Comparison of ENCODE assay signal across 14 cellular contexts in the genomic region with DNA sequence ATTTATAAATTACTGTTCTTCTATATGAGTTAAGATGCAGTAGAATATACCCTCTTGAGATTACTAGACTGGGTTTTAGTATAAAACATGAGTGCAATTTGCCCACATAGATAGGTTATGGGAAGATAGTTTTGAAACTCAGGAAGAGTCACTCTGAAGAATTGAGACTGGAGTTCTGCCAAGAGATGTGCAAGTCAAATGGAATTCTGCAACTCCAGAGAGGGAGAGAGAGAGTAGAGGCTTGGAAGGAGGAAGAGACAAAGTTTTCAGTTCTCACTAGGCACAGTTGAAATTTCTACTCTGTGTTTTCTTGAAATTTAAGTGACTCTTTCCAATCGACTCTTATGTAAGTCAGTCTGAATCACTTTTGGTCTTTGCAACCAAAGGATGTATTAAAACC.
A peak's percentile ranks its signal among the peaks of the same experiment; 100 is the strongest.
DNase-seq lines count a peak whose midpoint lies in the region; ATAC-seq and TF ChIP-seq lines count a peak whose summit lies in the region.
"Had no signal": no experiment of that assay in that cellular context is flagged by ENCODE, and none has a peak within 500 bp of the region (broad histone marks: within the 10 kb centered on the region; RNA-seq: fewer than 3 reads in every experiment).

No MANE protein-coding gene starts in this region.

- TF ChIP-seq CTCF in epithelial cell of esophagus (IDR thresholded peaks at IDR 0.05; ENCODE audit: insufficient read depth, low read depth, low read length, missing control alignments): no peak
- TF ChIP-seq CTCF in nephron (IDR thresholded peaks at IDR 0.05; ENCODE audit: unreplicated experiment in 3 of 3): no peak
- no peak for TF ChIP-seq CTCF in WTC11 (IDR thresholded peaks at IDR 0.05)
- no peak for TF ChIP-seq CTCF in mucosa of descending colon (IDR thresholded peaks at IDR 0.05)

- no peak for TF ChIP-seq POLR2A in GM18505 (IDR thresholded peaks at IDR 0.05; ENCODE audit: borderline replicate concordance, extremely low read depth, insufficient read depth, insufficient read length)

- intact Hi-C loops in mucosa of descending colon (cut with DNase I, micrococcal nuclease) (no loop called here), Right ventricle myocardium superior (cut with DNase I) (no loop called here)

- H3K27me3 Mint-ChIP-seq in nephron (ENCODE audit: low read depth) (peaks cover 3% of the 10 kb centered on the region), WTC11 (ENCODE audit: low read depth) (no peaks in the 10 kb centered on the region; the same call in 1 of the 2 replicates)
- H3K27me3 Mint-ChIP-seq: stimulated activated memory B cell treated with anti-CD40 and anti-IgM and Interleukin-4, amounts not matched to agents 10 μg/mL and 1 μg/mL and 100 μg/mL, for 72 hours had no signal

- H3K9me3 ChIP-seq in mucosa of descending colon: no peaks in the 10 kb centered on the region

- no peak overlapping the region for H3K4me3 Mint-ChIP-seq in nephron
- no peak overlapping the region for H3K4me3 Mint-ChIP-seq in WTC11
- H3K4me3 Mint-ChIP-seq: neural progenitor cell; stimulated activated memory B cell treated with anti-CD40 and anti-IgM and Interleukin-4, amounts not matched to agents 10 μg/mL and 1 μg/mL and 100 μg/mL, for 72 hours had no signal

- H3K4me3 ChIP-seq in epithelial cell of esophagus (ENCODE audit: low read length): no peak overlapping the region
- H3K4me3 ChIP-seq in mucosa of descending colon: no peak overlapping the region
- H3K4me3 ChIP-seq: K562, neural progenitor cell had no signal

- peak overlapping the region in 2 of 3 experiments; percentile 66 to 86 for H3K27ac Mint-ChIP-seq in nephron
- no peak overlapping the region for H3K27ac Mint-ChIP-seq in WTC11
- H3K27ac Mint-ChIP-seq: neural progenitor cell; stimulated activated memory B cell treated with anti-CD40 and anti-IgM and Interleukin-4, amounts not matched to agents 10 μg/mL and 1 μg/mL and 100 μg/mL, for 72 hours had no signal

- POLR2A ChIA-PET in WTC11 (lab: Charles Lee): no interaction called here

- no peak for ATAC-seq in GM18505 (IDR thresholded peaks at IDR 0.05; ENCODE audit: unreplicated experiment)
- no peak for ATAC-seq in WTC11
- ATAC-seq in mucosa of descending colon: no peak
- no peak for ATAC-seq in Right ventricle myocardium superior (ENCODE audit: poor library complexity)
- ATAC-seq: HCT116; K562; stimulated activated memory B cell treated with anti-CD40 and anti-IgM and Interleukin-4, amounts not matched to agents 10 μg/mL and 1 μg/mL and 100 μg/mL, for 72 hours had no signal

- DNase-seq in Caki2 (ENCODE audit: low read depth) (peak; percentile 71), NCI-H226 (peak; percentile 19), epithelial cell of esophagus (ENCODE audit: low read depth) (peak; percentile 90), WTC11 (ENCODE audit: low spot score) (no peak), mucosa of descending colon (no peak), Right ventricle myocardium superior (no peak)
- DNase-seq: aorta, NCI-H2107 had no signal

- H3K36me3 Mint-ChIP-seq in nephron (ENCODE audit: low read depth): no peaks in the 10 kb centered on the region
- H3K36me3 Mint-ChIP-seq in WTC11: no peaks in the 10 kb centered on the region
- H3K36me3 Mint-ChIP-seq: neural progenitor cell; stimulated activated memory B cell treated with anti-CD40 and anti-IgM and Interleukin-4, amounts not matched to agents 10 μg/mL and 1 μg/mL and 100 μg/mL, for 72 hours had no signal

- no peaks in the 10 kb centered on the region for H3K36me3 ChIP-seq in mucosa of descending colon (ENCODE audit: low read depth)
- H3K36me3 ChIP-seq: neural progenitor cell had no signal

- H3K4me1 ChIP-seq in mucosa of descending colon (ENCODE audit: low read depth): no peaks in the 10 kb centered on the region
- H3K4me1 ChIP-seq: neural progenitor cell had no signal

- H3K9me3 Mint-ChIP-seq in nephron (no peaks in the 10 kb centered on the region), WTC11 (no peaks in the 10 kb centered on the region)
- H3K9me3 Mint-ChIP-seq: neural progenitor cell had no signal

- CTCF ChIA-PET in WTC11 (lab: Charles Lee): no interaction called here

- H3K4me1 Mint-ChIP-seq in nephron: peaks cover 15% of the 10 kb centered on the region
- peaks cover under 1% of the 10 kb centered on the region; the same call in 1 of the 2 replicates for H3K4me1 Mint-ChIP-seq in WTC11
- H3K4me1 Mint-ChIP-seq: neural progenitor cell; stimulated activated memory B cell treated with anti-CD40 and anti-IgM and Interleukin-4, amounts not matched to agents 10 μg/mL and 1 μg/mL and 100 μg/mL, for 72 hours had no signal

- in situ Hi-C loops in Caki2 (cut with HindIII; ENCODE audit: low pct_unique_long_range_greater_than_20kb, low sequenced_read_pairs): no loop called here

TF ChIP-seq in WTC11, 78 proteins besides CTCF, POLR2A, EP300 and RAD21:
- TF ChIP-seq JUN (CRISPR knock-in tag; IDR thresholded peaks at IDR 0.05) (no peak), ZNF416 (CRISPR knock-in tag; IDR thresholded peaks at IDR 0.05) (no peak), ZNF138 (CRISPR knock-in tag; conservative IDR thresholded peaks at IDR 0.05) (no peak), KAT7 (CRISPR knock-in tag; IDR thresholded peaks at IDR 0.05; ENCODE audit: borderline replicate concordance) (no peak), JAZF1 (CRISPR knock-in tag; IDR thresholded peaks at IDR 0.05) (no peak)
- TF ChIP-seq, protein P1, sequence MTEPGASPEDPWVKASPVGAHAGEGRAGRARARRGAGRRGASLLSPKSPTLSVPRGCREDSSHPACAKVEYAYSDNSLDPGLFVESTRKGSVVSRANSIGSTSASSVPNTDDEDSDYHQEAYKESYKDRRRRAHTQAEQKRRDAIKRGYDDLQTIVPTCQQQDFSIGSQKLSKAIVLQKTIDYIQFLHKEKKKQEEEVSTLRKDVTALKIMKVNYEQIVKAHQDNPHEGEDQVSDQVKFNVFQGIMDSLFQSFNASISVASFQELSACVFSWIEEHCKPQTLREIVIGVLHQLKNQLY (CRISPR knock-in tag; IDR thresholded peaks at IDR 0.05): no peak

Comparison
In these comparisons a context has a peak if more than half of its experiments do, and no peak if none do; other contexts are left out.
1. DNase-seq: peak in Caki2 (single experiment), NCI-H226 (single experiment) and epithelial cell of esophagus (single experiment); none in WTC11 (single experiment), mucosa of descending colon (0 of 3) and Right ventricle myocardium superior (single experiment).